ENCODE assay signal across 1 cellular context in the genomic region with DNA sequence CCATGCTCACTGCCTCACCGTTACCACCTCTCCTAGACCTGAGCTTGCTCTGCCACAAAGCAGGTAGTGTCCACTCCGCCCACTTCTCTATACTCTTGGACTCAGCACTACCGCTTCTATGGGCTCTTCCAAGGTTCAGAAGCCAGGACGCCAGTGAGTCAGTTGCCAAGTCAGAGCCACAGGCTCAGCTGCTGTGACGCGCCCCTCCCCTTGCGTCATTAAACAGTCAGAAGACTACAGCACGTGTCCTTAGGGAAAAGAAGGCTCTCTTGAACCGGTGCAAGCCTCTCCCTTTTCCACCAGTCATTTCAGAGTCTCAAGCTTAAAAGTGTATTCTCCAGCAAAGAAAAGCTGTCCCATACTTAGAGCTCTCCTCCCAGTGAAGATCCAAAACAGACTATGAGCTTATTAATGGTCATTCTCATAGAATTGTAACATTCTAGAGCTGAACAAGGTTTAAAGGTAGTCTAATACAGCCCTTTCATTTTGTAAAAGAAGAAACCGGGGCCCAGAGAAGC.
TF ChIP-seq lines count a peak whose summit lies in the region.

No MANE protein-coding gene starts in this region.

TF ChIP-seq in K562, 482 proteins besides CTCF, POLR2A, EP300 and RAD21 (continued from another document and continues in another):
- TF ChIP-seq, protein P1, sequence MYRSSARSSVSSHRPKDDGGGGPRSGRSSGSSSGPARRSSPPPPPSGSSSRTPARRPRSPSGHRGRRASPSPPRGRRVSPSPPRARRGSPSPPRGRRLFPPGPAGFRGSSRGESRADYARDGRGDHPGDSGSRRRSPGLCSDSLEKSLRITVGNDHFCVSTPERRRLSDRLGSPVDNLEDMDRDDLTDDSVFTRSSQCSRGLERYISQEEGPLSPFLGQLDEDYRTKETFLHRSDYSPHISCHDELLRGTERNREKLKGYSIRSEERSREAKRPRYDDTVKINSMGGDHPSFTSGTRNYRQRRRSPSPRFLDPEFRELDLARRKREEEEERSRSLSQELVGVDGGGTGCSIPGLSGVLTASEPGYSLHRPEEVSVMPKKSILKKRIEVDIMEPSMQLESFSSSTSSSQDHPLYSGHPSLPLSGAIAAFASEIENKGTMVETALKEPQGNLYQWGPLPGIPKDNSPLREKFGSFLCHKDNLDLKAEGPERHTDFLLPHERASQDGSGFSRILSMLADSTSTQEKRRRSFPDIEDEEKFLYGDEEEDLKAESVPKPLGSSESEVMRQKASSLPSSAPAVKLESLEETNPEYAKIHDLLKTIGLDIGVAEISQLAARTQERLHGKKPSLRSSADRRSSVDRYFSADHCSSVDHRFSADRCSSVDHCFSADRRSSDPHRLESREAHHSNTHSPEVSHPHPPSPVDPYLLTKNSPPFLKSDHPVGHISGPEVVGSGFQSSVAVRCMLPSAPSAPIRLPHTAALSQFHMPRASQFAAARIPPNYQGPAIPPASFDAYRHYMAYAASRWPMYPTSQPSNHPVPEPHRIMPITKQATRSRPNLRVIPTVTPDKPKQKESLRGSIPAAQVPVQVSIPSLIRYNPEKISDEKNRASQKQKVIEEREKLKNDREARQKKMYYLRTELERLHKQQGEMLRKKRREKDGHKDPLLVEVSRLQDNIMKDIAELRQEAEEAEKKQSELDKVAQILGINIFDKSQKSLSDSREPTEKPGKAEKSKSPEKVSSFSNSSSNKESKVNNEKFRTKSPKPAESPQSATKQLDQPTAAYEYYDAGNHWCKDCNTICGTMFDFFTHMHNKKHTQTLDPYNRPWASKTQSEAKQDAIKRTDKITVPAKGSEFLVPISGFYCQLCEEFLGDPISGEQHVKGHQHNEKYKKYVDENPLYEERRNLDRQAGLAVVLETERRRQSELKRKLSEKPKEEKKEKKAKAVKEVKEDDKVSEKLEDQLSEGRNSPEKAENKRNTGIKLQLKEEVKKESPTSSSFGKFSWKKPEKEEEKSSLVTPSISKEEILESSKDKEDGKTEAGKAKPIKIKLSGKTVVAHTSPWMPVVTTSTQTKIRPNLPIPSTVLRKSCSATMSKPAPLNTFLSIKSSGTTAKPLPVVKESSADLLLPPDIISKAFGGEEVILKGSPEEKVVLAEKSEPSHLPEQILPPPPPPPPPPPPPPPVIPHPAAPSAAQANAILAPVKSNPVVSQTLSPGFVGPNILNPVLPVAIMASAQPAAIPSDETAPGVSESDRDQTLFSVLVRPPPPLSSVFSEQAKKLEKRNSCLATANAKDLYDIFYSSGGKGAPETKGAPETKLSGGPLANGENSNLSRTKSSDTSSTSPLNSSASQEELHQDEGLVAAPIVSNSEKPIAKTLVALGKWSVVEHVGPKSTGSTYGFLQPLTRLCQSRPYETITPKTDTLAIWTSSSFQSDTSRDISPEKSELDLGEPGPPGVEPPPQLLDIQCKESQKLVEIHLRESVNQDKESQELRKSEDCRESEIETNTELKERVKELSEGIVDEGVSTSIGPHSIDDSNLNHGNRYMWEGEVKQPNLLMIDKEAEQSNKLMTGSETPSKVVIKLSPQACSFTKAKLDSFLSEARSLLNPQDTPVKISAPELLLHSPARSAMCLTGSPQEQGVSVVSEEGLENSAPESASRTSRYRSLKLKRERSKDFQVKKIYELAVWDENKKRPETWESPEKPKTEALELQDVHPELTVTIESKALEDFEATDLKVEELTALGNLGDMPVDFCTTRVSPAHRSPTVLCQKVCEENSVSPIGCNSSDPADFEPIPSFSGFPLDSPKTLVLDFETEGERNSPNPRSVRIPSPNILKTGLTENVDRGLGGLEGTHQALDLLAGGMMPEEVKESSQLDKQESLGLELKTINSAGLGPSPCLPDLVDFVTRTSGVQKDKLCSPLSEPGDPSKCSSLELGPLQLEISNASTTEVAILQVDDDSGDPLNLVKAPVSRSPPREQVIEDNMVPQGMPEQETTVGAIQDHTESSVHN (IDR thresholded peaks at IDR 0.05; ENCODE audit: borderline replicate concordance in 1 of 2, low read depth in 1 of 2) = peak in 1 of 2 experiments; percentile 94; a peak in 2 of 4 replicates
- TF ChIP-seq SMAD4 (CRISPR knock-in tag; conservative IDR thresholded peaks at IDR 0.05) = peak; percentile 65
- TF ChIP-seq SOX6 (IDR thresholded peaks at IDR 0.05) = peak; percentile 38; the same call in 1 of the 2 replicates
- TF ChIP-seq, protein P2, sequence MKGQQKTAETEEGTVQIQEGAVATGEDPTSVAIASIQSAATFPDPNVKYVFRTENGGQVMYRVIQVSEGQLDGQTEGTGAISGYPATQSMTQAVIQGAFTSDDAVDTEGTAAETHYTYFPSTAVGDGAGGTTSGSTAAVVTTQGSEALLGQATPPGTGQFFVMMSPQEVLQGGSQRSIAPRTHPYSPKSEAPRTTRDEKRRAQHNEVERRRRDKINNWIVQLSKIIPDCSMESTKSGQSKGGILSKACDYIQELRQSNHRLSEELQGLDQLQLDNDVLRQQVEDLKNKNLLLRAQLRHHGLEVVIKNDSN (CRISPR knock-in tag; IDR thresholded peaks at IDR 0.05) = peak; percentile 83
- TF ChIP-seq CEBPG (CRISPR knock-in tag; IDR thresholded peaks at IDR 0.05) = peak; percentile 74
- TF ChIP-seq CEBPG (tag; conservative IDR thresholded peaks at IDR 0.05 in 1 of 2, IDR thresholded peaks at IDR 0.05 in 1 of 2) = peak; percentile 85 to 87
- TF ChIP-seq, protein P3, sequence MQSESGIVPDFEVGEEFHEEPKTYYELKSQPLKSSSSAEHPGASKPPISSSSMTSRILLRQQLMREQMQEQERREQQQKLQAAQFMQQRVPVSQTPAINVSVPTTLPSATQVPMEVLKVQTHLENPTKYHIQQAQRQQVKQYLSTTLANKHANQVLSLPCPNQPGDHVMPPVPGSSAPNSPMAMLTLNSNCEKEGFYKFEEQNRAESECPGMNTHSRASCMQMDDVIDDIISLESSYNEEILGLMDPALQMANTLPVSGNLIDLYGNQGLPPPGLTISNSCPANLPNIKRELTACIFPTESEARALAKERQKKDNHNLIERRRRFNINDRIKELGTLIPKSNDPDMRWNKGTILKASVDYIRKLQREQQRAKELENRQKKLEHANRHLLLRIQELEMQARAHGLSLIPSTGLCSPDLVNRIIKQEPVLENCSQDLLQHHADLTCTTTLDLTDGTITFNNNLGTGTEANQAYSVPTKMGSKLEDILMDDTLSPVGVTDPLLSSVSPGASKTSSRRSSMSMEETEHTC (IDR thresholded peaks at IDR 0.05) = peak; percentile 79; the same call in 1 of the 2 replicates
- TF ChIP-seq MAFG (tag; conservative IDR thresholded peaks at IDR 0.05) = peak; percentile 7; the same call in 1 of the 2 replicates
- TF ChIP-seq ZNF232 (CRISPR knock-in tag; IDR thresholded peaks at IDR 0.05) = 0 out of 2 replicates have a peak, but pooled peaks have one; percentile 41
- 0 out of 2 replicates have a peak, but pooled peaks have one; percentile 21 for TF ChIP-seq NCOA1 (IDR thresholded peaks at IDR 0.05; ENCODE audit: low read depth)
- TF ChIP-seq RAD51 (IDR thresholded peaks at IDR 0.05; ENCODE audit: borderline replicate concordance, low read depth) = peak; percentile 64
- TF ChIP-seq DIDO1 (tag; IDR thresholded peaks at IDR 0.05; ENCODE audit: low read depth) = no peak
- no peak for TF ChIP-seq NR2C1 (IDR thresholded peaks at IDR 0.05)
- TF ChIP-seq NR2C1 (tag; IDR thresholded peaks at IDR 0.05) = 0 out of 2 replicates have a peak, but pooled peaks have one; percentile 19
- no peak for TF ChIP-seq TRIM28 (IDR thresholded peaks at IDR 0.05)
- peak; percentile 19 for TF ChIP-seq TBP (optimal IDR thresholded peaks at IDR 0.05; ENCODE audit: low read depth, low read length)
- TF ChIP-seq HDGF (IDR thresholded peaks at IDR 0.05) = no peak
- TF ChIP-seq, protein P4, sequence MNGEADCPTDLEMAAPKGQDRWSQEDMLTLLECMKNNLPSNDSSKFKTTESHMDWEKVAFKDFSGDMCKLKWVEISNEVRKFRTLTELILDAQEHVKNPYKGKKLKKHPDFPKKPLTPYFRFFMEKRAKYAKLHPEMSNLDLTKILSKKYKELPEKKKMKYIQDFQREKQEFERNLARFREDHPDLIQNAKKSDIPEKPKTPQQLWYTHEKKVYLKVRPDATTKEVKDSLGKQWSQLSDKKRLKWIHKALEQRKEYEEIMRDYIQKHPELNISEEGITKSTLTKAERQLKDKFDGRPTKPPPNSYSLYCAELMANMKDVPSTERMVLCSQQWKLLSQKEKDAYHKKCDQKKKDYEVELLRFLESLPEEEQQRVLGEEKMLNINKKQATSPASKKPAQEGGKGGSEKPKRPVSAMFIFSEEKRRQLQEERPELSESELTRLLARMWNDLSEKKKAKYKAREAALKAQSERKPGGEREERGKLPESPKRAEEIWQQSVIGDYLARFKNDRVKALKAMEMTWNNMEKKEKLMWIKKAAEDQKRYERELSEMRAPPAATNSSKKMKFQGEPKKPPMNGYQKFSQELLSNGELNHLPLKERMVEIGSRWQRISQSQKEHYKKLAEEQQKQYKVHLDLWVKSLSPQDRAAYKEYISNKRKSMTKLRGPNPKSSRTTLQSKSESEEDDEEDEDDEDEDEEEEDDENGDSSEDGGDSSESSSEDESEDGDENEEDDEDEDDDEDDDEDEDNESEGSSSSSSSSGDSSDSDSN (IDR thresholded peaks at IDR 0.05; ENCODE audit: borderline replicate concordance in 1 of 2, low read depth in 2 of 2, low read length in 2 of 2) = peak in 1 of 2 experiments; percentile 83; a peak in 1 of 4 replicates
- peak; percentile 62; the same call in 1 of the 2 replicates for TF ChIP-seq ZNF239 (CRISPR knock-in tag; IDR thresholded peaks at IDR 0.05)
- TF ChIP-seq NR2C2 (CRISPR knock-in tag; IDR thresholded peaks at IDR 0.05) = no peak
- TF ChIP-seq NR2C2 (tag; IDR thresholded peaks at IDR 0.05) = peak; percentile 52; the same call in 1 of the 2 replicates
- TF ChIP-seq EP400 (IDR thresholded peaks at IDR 0.05) = peak; percentile 53
- TF ChIP-seq, protein P5, sequence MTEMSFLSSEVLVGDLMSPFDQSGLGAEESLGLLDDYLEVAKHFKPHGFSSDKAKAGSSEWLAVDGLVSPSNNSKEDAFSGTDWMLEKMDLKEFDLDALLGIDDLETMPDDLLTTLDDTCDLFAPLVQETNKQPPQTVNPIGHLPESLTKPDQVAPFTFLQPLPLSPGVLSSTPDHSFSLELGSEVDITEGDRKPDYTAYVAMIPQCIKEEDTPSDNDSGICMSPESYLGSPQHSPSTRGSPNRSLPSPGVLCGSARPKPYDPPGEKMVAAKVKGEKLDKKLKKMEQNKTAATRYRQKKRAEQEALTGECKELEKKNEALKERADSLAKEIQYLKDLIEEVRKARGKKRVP (CRISPR knock-in tag; IDR thresholded peaks at IDR 0.05) = peak; percentile 61; the same call in 1 of the 2 replicates
- TF ChIP-seq, protein P6, sequence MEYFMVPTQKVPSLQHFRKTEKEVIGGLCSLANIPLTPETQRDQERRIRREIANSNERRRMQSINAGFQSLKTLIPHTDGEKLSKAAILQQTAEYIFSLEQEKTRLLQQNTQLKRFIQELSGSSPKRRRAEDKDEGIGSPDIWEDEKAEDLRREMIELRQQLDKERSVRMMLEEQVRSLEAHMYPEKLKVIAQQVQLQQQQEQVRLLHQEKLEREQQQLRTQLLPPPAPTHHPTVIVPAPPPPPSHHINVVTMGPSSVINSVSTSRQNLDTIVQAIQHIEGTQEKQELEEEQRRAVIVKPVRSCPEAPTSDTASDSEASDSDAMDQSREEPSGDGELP (CRISPR knock-in tag; IDR thresholded peaks at IDR 0.05; ENCODE audit: borderline replicate concordance) = peak; percentile 96
- TF ChIP-seq TEAD2 (tag; IDR thresholded peaks at IDR 0.05) = no peak
- no peak for TF ChIP-seq ZNF764 (CRISPR knock-in tag; IDR thresholded peaks at IDR 0.05; ENCODE audit: low read depth)
- TF ChIP-seq OTX1 (CRISPR knock-in tag; IDR thresholded peaks at IDR 0.05) = 0 out of 2 replicates have a peak, but pooled peaks have one; percentile 42
- TF ChIP-seq KLF1 (tag; IDR thresholded peaks at IDR 0.05) = peak; percentile 50
- TF ChIP-seq RFX7 (CRISPR knock-in tag; IDR thresholded peaks at IDR 0.05) = no peak
- TF ChIP-seq FOSL1 (tag; conservative IDR thresholded peaks at IDR 0.05) = peak; percentile 91
- TF ChIP-seq, protein P7, sequence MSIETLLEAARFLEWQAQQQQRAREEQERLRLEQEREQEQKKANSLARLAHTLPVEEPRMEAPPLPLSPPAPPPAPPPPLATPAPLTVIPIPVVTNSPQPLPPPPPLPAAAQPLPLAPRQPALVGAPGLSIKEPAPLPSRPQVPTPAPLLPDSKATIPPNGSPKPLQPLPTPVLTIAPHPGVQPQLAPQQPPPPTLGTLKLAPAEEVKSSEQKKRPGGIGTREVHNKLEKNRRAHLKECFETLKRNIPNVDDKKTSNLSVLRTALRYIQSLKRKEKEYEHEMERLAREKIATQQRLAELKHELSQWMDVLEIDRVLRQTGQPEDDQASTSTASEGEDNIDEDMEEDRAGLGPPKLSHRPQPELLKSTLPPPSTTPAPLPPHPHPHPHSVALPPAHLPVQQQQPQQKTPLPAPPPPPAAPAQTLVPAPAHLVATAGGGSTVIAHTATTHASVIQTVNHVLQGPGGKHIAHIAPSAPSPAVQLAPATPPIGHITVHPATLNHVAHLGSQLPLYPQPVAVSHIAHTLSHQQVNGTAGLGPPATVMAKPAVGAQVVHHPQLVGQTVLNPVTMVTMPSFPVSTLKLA (conservative IDR thresholded peaks at IDR 0.05) = peak; percentile 25 to 63; a peak in 2 of 4 replicates
- 0 out of 2 replicates have a peak, but pooled peaks have one; percentile 3 for TF ChIP-seq NFRKB (IDR thresholded peaks at IDR 0.05; ENCODE audit: low read depth)
- TF ChIP-seq ZNF583 (CRISPR knock-in tag; IDR thresholded peaks at IDR 0.05) = 0 out of 2 replicates have a peak, but pooled peaks have one; percentile 45
- TF ChIP-seq LCOR (CRISPR knock-in tag; IDR thresholded peaks at IDR 0.05) = peak; percentile 66; the same call in 1 of the 2 replicates
- no peak for TF ChIP-seq NR4A1 (CRISPR knock-in tag; IDR thresholded peaks at IDR 0.05)
- TF ChIP-seq NR4A1 (tag; IDR thresholded peaks at IDR 0.05) = peak; percentile 46; the same call in 1 of the 2 replicates
- peak; percentile 26; the same call in 1 of the 2 replicates for TF ChIP-seq ZNF589 (CRISPR knock-in tag; IDR thresholded peaks at IDR 0.05; ENCODE audit: low read depth)
- TF ChIP-seq L3MBTL2 (IDR thresholded peaks at IDR 0.05) = peak; percentile 95
- TF ChIP-seq JUND (IDR thresholded peaks at IDR 0.05; ENCODE audit: borderline replicate concordance, low read depth, low read length) = peak; percentile 89
- TF ChIP-seq JUND (tag; IDR thresholded peaks at IDR 0.05; ENCODE audit: borderline replicate concordance, low read depth, low read length) = peak; percentile 72; the same call in 1 of the 3 replicates
- TF ChIP-seq NRF1 (conservative IDR thresholded peaks at IDR 0.05 in 1 of 2, IDR thresholded peaks at IDR 0.05 in 1 of 2) = peak in 1 of 2 experiments; percentile 55; a peak in 2 of 4 replicates
- TF ChIP-seq, protein P8, sequence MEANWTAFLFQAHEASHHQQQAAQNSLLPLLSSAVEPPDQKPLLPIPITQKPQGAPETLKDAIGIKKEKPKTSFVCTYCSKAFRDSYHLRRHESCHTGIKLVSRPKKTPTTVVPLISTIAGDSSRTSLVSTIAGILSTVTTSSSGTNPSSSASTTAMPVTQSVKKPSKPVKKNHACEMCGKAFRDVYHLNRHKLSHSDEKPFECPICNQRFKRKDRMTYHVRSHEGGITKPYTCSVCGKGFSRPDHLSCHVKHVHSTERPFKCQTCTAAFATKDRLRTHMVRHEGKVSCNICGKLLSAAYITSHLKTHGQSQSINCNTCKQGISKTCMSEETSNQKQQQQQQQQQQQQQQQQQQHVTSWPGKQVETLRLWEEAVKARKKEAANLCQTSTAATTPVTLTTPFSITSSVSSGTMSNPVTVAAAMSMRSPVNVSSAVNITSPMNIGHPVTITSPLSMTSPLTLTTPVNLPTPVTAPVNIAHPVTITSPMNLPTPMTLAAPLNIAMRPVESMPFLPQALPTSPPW (CRISPR knock-in tag; IDR thresholded peaks at IDR 0.05) = peak; percentile 41
- TF ChIP-seq BACH1 (tag; IDR thresholded peaks at IDR 0.05) = peak; percentile 70
